15 cellular contexts compared by ENCODE assay signal in the genomic region with DNA sequence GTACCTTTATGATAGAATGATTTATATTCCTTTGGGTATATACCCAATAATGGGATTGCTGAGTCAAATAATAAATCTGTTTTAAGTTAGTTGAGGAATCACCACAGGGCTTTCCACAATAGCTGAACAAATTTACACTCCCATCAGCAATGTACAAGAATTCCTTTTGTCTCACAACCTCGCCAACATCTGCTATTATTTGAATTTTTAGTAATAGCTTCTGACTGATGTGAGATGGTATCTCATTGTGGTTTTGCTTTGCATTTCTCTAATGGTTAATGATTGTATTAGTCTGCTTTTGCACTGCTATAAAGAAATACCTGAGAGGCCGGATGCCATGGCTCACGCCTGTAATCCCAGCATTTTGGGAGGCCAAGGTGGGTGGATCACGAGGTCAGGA.
DNase-seq lines count a peak whose midpoint lies in the region; ATAC-seq and TF ChIP-seq lines count a peak whose summit lies in the region.
"Had no signal": no experiment of that assay in that cellular context is flagged by ENCODE, and none has a peak within 500 bp of the region (broad histone marks: within the 10 kb centered on the region; RNA-seq: fewer than 3 reads in every experiment).

No MANE protein-coding gene starts in this region.

- H3K36me3 ChIP-seq in BJ (ENCODE audit: control insufficient read depth, insufficient read depth, low read length) (no peaks in the 10 kb centered on the region), SK-N-SH (replicated peaks in 1 of 2; ENCODE audit: control insufficient read depth in 1 of 2, insufficient read depth in 2 of 2, low read length in 1 of 2) (no peaks in the 10 kb centered on the region)

- H3K4me2 ChIP-seq in SK-N-SH, result no peak overlapping the region

- no peak overlapping the region for H3K27ac Mint-ChIP-seq in HFFc6
- H3K27ac Mint-ChIP-seq in nephron progenitor cell, result no peak overlapping the region
- no peak overlapping the region for H3K27ac Mint-ChIP-seq in T-cell
- H3K27ac Mint-ChIP-seq: CD4-positive, alpha-beta T cell; H9; IgD-negative memory B cell had no signal

- H3F3A ChIP-seq in SK-N-SH (replicated peaks; ENCODE audit: insufficient read depth), result no peaks in the 10 kb centered on the region

- WGBS in SK-N-SH (ENCODE audit: low lambda C conversion rate), result 12% methylated on average over 4 of the region's 4 CpGs

- H3K27ac ChIP-seq in SK-N-SH (ENCODE audit: low read depth in 2 of 2, low read length in 1 of 2), result no peak overlapping the region

- no peaks in the 10 kb centered on the region for H3K9me2 ChIP-seq in SK-N-SH

- POLR2A ChIA-PET in BJ (lab: Charles Lee), result no interaction called here
- POLR2A ChIA-PET in SK-N-SH (lab: Yijun Ruan, JAX), result no interaction called here
- POLR2A ChIA-PET in T-cell (lab: Charles Lee), result no interaction called here

- H3K27me3 Mint-ChIP-seq in HFFc6 (ENCODE audit: insufficient read depth), result no peaks in the 10 kb centered on the region
- no peaks in the 10 kb centered on the region for H3K27me3 Mint-ChIP-seq in nephron progenitor cell (ENCODE audit: low read depth, poor library complexity)
- H3K27me3 Mint-ChIP-seq in T-cell, result no peaks in the 10 kb centered on the region
- H3K27me3 Mint-ChIP-seq: CD4-positive, alpha-beta T cell; IgD-negative memory B cell had no signal

- peaks cover 8% of the 10 kb centered on the region; the same call in 1 of the 2 replicates for H3K9me3 ChIP-seq in SK-N-SH

- TF ChIP-seq RAD21 in SK-N-SH (IDR thresholded peaks at IDR 0.05; ENCODE audit: low read length), result no peak

- H3K79me2 ChIP-seq in SK-N-SH (ENCODE audit: insufficient read depth), result no peaks in the 10 kb centered on the region

- CTCF ChIA-PET in BJ (lab: Yijun Ruan, JAX) (no interaction called here), SK-N-SH (lab: Yijun Ruan, JAX) (no interaction called here), T-cell (lab: Charles Lee) (no interaction called here)

- no peak overlapping the region for H3K9ac ChIP-seq in SK-N-SH

- H3K27me3 ChIP-seq in BJ (ENCODE audit: control insufficient read depth, insufficient read depth, low read length) (no peaks in the 10 kb centered on the region), SK-N-SH (ENCODE audit: insufficient read depth) (no peaks in the 10 kb centered on the region)

- peak; percentile 18 for DNase-seq in BJ (ENCODE audit: low read depth)
- DNase-seq in HFFc6, result peak; percentile 11
- no peak for DNase-seq in SK-N-SH
- peak; percentile 11 for DNase-seq in kidney tubule cell (ENCODE audit: low spot score)
- DNase-seq in nephron progenitor cell, result no peak
- no peak for DNase-seq in T-cell
- no peak for DNase-seq in COR-L47 (lab: John Stamatoyannopoulos, UW)
- DNase-seq: 8988T; C1 segment of cervical spinal cord; CD4-positive, alpha-beta T cell; DND-41; GOT3; H9; KG1 had no signal

- H3K4me1 Mint-ChIP-seq in HFFc6 (ENCODE audit: low read depth) (no peaks in the 10 kb centered on the region), nephron progenitor cell (no peaks in the 10 kb centered on the region), T-cell (no peaks in the 10 kb centered on the region)
- H3K4me1 Mint-ChIP-seq: H9, IgD-negative memory B cell had no signal

- TF ChIP-seq EP300 in SK-N-SH (IDR thresholded peaks at IDR 0.05; ENCODE audit: borderline replicate concordance in 1 of 2, low read depth in 1 of 2, low read length in 1 of 2), result 0 out of 4 replicates have a peak, but pooled peaks of 1 of the 2 experiments have one; percentile 14

- H2AFZ ChIP-seq in SK-N-SH (ENCODE audit: low read depth), result no peak overlapping the region

- H3K36me3 Mint-ChIP-seq in HFFc6 (ENCODE audit: low read depth) (no peaks in the 10 kb centered on the region), nephron progenitor cell (ENCODE audit: low read depth) (peaks cover 8% of the 10 kb centered on the region), T-cell (no peaks in the 10 kb centered on the region)
- H3K36me3 Mint-ChIP-seq: IgD-negative memory B cell had no signal

- H3K4me1 ChIP-seq in SK-N-SH (ENCODE audit: control insufficient read depth in 1 of 2, insufficient read depth in 2 of 2, low read depth in 1 of 2, low read length in 1 of 2), result no peaks in the 10 kb centered on the region

- H3K4me3 Mint-ChIP-seq in HFFc6 (no peak overlapping the region), nephron progenitor cell (no peak overlapping the region), T-cell (no peak overlapping the region)
- H3K4me3 Mint-ChIP-seq: CD4-positive, alpha-beta T cell; H9; IgD-negative memory B cell had no signal

- H3K9me3 Mint-ChIP-seq in HFFc6 (peaks cover 28% of the 10 kb centered on the region), nephron progenitor cell (peaks cover 42% of the 10 kb centered on the region), T-cell (peaks cover 6 to 17% (median 6%) of the 10 kb centered on the region in 3 donors)

- no peak for ATAC-seq in T-cell (replicated peaks in 1 of 4)

- no peak overlapping the region for H3K4me3 ChIP-seq in BJ (ENCODE audit: low read depth, low read length)
- no peak overlapping the region for H3K4me3 ChIP-seq in SK-N-SH (ENCODE audit: low read depth in 2 of 2, low read length in 1 of 2)

- no peaks in the 10 kb centered on the region for H4K20me1 ChIP-seq in SK-N-SH (ENCODE audit: insufficient read depth)

- TF ChIP-seq CTCF in BJ (IDR thresholded peaks at IDR 0.05; ENCODE audit: insufficient read depth, low read depth, low read length) (no peak), HFFc6 (IDR thresholded peaks at IDR 0.05) (no peak), SK-N-SH (IDR thresholded peaks at IDR 0.05) (no peak), nephron progenitor cell (IDR thresholded peaks at IDR 0.05) (no peak)

TF ChIP-seq in SK-N-SH, 30 proteins besides CTCF, POLR2A, EP300 and RAD21:
- peak; percentile 36; the same call in 1 of the 2 replicates for TF ChIP-seq NFIC (IDR thresholded peaks at IDR 0.05; ENCODE audit: borderline replicate concordance)
- TF ChIP-seq, protein P1, sequence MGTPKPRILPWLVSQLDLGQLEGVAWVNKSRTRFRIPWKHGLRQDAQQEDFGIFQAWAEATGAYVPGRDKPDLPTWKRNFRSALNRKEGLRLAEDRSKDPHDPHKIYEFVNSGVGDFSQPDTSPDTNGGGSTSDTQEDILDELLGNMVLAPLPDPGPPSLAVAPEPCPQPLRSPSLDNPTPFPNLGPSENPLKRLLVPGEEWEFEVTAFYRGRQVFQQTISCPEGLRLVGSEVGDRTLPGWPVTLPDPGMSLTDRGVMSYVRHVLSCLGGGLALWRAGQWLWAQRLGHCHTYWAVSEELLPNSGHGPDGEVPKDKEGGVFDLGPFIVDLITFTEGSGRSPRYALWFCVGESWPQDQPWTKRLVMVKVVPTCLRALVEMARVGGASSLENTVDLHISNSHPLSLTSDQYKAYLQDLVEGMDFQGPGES (IDR thresholded peaks at IDR 0.05; ENCODE audit: low read depth, low read length), result no peak
- TF ChIP-seq, protein P2, sequence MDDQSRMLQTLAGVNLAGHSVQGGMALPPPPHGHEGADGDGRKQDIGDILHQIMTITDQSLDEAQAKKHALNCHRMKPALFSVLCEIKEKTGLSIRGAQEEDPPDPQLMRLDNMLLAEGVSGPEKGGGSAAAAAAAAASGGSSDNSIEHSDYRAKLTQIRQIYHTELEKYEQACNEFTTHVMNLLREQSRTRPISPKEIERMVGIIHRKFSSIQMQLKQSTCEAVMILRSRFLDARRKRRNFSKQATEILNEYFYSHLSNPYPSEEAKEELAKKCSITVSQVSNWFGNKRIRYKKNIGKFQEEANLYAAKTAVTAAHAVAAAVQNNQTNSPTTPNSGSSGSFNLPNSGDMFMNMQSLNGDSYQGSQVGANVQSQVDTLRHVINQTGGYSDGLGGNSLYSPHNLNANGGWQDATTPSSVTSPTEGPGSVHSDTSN (IDR thresholded peaks at IDR 0.05), result peak; percentile 70
- TF ChIP-seq, protein P3, sequence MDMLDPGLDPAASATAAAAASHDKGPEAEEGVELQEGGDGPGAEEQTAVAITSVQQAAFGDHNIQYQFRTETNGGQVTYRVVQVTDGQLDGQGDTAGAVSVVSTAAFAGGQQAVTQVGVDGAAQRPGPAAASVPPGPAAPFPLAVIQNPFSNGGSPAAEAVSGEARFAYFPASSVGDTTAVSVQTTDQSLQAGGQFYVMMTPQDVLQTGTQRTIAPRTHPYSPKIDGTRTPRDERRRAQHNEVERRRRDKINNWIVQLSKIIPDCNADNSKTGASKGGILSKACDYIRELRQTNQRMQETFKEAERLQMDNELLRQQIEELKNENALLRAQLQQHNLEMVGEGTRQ (IDR thresholded peaks at IDR 0.05; ENCODE audit: borderline replicate concordance, low read depth, low read length), result no peak
- no peak for TF ChIP-seq RXRA (IDR thresholded peaks at IDR 0.05; ENCODE audit: borderline replicate concordance, low read depth)
- TF ChIP-seq YY1 (IDR thresholded peaks at IDR 0.05; ENCODE audit: low read depth), result no peak
- TF ChIP-seq TCF12 (IDR thresholded peaks at IDR 0.05), result peak; percentile 70
- TF ChIP-seq MXI1 (IDR thresholded peaks at IDR 0.05; ENCODE audit: low read depth, low read length), result no peak

Comparison
In these comparisons a context has a peak if more than half of its experiments do, and no peak if none do; other contexts are left out.
1. DNase-seq: peak in BJ (single experiment), HFFc6 (single experiment) and kidney tubule cell (single experiment); none in SK-N-SH (single experiment), nephron progenitor cell (single experiment), T-cell (0 of 34) and COR-L47 (single experiment).